Comparison of ENCODE assay signal across 8 cellular contexts in genomic region chr16:11255737-11256656, GRCh38. TPM values are rescaled to one million over a fixed set of nuclear protein-coding genes. Genes with fewer than 3 reads are reported as not detected.
DNase-seq lines count a peak whose midpoint lies in the region; ATAC-seq, FAIRE-seq and TF ChIP-seq lines count a peak whose summit lies in the region.

Gene SOCS1 (minus strand): TSS chr16:11256204. CDS start chr16:11255478, 726 bp downstream.

- FAIRE-seq in RCC 7860 (lab: Jason Lieb, UNC): no peak

- H3K36me3 Mint-ChIP-seq in IgD-negative memory B cell: peaks cover 3% of the 10 kb centered on the region
- peaks cover 5% of the 10 kb centered on the region for H3K36me3 Mint-ChIP-seq in nephron (ENCODE audit: low read depth)

- peak within 1 kb of the TSS; percentile 96 to 98 (median 98) for H3K27ac Mint-ChIP-seq in IgD-negative memory B cell
- peak within 1 kb of the TSS; percentile 92 to 98 (median 98) for H3K27ac Mint-ChIP-seq in nephron

- peaks cover 34 to 52% (median 43%) of the 10 kb centered on the region in 3 donors for H3K4me1 Mint-ChIP-seq in IgD-negative memory B cell
- H3K4me1 Mint-ChIP-seq in nephron: peaks cover 28% of the 10 kb centered on the region

- no peaks in the 10 kb centered on the region for H3K27me3 Mint-ChIP-seq in IgD-negative memory B cell
- peaks cover 15% of the 10 kb centered on the region for H3K27me3 Mint-ChIP-seq in nephron (ENCODE audit: low read depth)

- peak; percentile 50 for DNase-seq in DMS79 (lab: John Stamatoyannopoulos, UW)
- peak; percentile 68 for DNase-seq in RCC 7860 (ENCODE audit: low spot score)
- peak; percentile 72 to 88 for DNase-seq in activated T-helper 1 cell treated with anti-CD3 and anti-CD28 coated beads, Interleukin-2, amount 50 U/mL, for 16 hours (ENCODE audit: low read depth in 1 of 2, low spot score in 1 of 2)
- peak; percentile 90 for DNase-seq in fibroblast of pulmonary artery (ENCODE audit: low read depth)
- peak; percentile 82 for DNase-seq in stimulated activated naive CD4-positive, alpha-beta T cell treated with Interleukin-2 at 50 U/mL for 16 hours (lab: John Stamatoyannopoulos, UW)

- TF ChIP-seq CTCF in fibroblast of pulmonary artery (IDR thresholded peaks at IDR 0.05; ENCODE audit: low read length, missing control alignments): peak; percentile 27
- TF ChIP-seq CTCF in nephron (IDR thresholded peaks at IDR 0.05; ENCODE audit: unreplicated experiment in 3 of 3): peak; percentile 93 to 99 (median 95)

- peak within 1 kb of the TSS; percentile 80 for H3K4me3 ChIP-seq in fibroblast of pulmonary artery (replicated peaks; ENCODE audit: low read depth, low read length)

- peak; percentile 46 for ATAC-seq in GM21576 (IDR thresholded peaks at IDR 0.05; ENCODE audit: unreplicated experiment)

- no peaks in the 10 kb centered on the region for H3K9me3 Mint-ChIP-seq in IgD-negative memory B cell
- H3K9me3 Mint-ChIP-seq in nephron: no peaks in the 10 kb centered on the region

- H3K4me3 Mint-ChIP-seq in IgD-negative memory B cell: peak within 1 kb of the TSS; percentile 97 to 100 (median 100)
- peak within 1 kb of the TSS; percentile 90 to 99 (median 92) for H3K4me3 Mint-ChIP-seq in nephron

RNA-seq across cellular contexts. Expression of gene SOCS1, which starts in this region (rescaled TPM):
- 39.1 TPM for polyA plus RNA-seq in IgD-negative memory B cell

Comparison
In these comparisons a context has a peak if more than half of its experiments do, and no peak if none do; other contexts are left out.
1. Peak in every context shown above with its lines: DNase-seq, ATAC-seq and H3K4me3 ChIP-seq.